In the genomic region with DNA sequence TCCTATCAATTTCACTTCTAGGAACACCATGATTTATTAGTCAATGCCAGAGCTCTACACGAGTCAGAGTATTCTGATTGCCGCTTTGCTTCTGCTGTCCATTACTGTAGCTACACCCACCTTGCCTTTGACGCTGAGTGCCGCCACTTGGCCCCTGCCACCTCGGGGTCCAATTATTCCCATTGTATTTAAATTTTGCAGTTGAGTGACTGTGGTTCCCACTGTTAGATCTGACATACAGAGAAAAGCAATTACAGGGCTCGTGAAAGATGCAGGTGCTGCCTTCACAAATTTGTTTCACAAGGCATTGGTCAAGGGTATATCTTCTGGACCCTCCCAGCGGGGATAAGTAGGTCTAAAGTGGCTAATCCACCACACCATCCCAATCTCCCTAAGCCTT, we compare ENCODE assay signal across 10 cellular contexts.
"Had no signal": no experiment of that assay in that cellular context is flagged by ENCODE, and none has a peak within 500 bp of the region (broad histone marks: within the 10 kb centered on the region; RNA-seq: fewer than 3 reads in every experiment).

No MANE protein-coding gene starts in this region.

- H3K4me1 ChIP-seq: HAP-1 had no signal

- H3K27ac ChIP-seq: GM23248 had no signal

- H3K4me1 Mint-ChIP-seq: GM23338, H9 had no signal

- H3K4me3 ChIP-seq: GM23248, GM23338, HAP-1 had no signal

- H3K4me3 Mint-ChIP-seq: GM23338, H9, HFFc6 had no signal

- H3K9ac ChIP-seq: GM23248 had no signal

- H3K27ac Mint-ChIP-seq: GM23338, H9, HFFc6 had no signal

- FAIRE-seq: H1, H54 had no signal

- H3K36me3 ChIP-seq: HAP-1 had no signal

- DNase-seq: GM23248, GOT3, H7, H9, HCEC 1CT, HFFc6 had no signal
